1 cellular context compared by ENCODE assay signal in the genomic region with DNA sequence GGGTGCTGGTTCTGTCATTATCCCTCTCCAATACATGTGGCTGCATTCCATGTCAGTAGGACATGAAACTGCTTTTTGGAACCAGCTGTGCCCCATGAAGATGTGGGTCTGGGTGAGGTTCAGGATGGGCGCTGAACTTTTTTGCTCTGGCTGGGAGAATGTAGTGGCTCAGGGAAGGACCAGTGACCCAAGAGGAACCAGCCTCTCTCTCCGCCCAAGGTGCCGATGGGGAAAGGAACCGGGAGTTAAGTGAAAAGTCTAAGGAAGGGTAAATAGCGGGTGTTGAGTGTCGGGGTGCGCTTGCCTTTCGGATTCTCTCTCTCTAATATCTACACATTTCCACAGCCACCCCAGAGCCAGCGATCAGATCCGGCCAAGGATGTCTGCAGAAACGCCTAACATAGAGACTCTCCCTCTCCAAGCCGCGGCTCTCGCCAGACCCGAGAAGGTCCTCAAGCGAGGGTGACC.
TF ChIP-seq lines count a peak whose summit lies in the region.

No MANE protein-coding gene starts in this region.

TF ChIP-seq in GM23338, 12 proteins besides CTCF, POLR2A, EP300 and RAD21:
- TF ChIP-seq EZH2phosphoT487 (IDR thresholded peaks at IDR 0.05; ENCODE audit: unreplicated experiment) (peak; percentile 75), ZNF331 (CRISPR knock-in tag; IDR thresholded peaks at IDR 0.05; ENCODE audit: low read depth) (no peak), EZH2 (IDR thresholded peaks at IDR 0.05; ENCODE audit: low read depth, unreplicated experiment) (peak; percentile 94), ZNF114 (CRISPR knock-in tag; IDR thresholded peaks at IDR 0.05) (no peak)
- TF ChIP-seq, protein P1, sequence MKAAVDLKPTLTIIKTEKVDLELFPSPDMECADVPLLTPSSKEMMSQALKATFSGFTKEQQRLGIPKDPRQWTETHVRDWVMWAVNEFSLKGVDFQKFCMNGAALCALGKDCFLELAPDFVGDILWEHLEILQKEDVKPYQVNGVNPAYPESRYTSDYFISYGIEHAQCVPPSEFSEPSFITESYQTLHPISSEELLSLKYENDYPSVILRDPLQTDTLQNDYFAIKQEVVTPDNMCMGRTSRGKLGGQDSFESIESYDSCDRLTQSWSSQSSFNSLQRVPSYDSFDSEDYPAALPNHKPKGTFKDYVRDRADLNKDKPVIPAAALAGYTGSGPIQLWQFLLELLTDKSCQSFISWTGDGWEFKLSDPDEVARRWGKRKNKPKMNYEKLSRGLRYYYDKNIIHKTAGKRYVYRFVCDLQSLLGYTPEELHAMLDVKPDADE (IDR thresholded peaks at IDR 0.05) = no peak
- TF ChIP-seq, protein P2, sequence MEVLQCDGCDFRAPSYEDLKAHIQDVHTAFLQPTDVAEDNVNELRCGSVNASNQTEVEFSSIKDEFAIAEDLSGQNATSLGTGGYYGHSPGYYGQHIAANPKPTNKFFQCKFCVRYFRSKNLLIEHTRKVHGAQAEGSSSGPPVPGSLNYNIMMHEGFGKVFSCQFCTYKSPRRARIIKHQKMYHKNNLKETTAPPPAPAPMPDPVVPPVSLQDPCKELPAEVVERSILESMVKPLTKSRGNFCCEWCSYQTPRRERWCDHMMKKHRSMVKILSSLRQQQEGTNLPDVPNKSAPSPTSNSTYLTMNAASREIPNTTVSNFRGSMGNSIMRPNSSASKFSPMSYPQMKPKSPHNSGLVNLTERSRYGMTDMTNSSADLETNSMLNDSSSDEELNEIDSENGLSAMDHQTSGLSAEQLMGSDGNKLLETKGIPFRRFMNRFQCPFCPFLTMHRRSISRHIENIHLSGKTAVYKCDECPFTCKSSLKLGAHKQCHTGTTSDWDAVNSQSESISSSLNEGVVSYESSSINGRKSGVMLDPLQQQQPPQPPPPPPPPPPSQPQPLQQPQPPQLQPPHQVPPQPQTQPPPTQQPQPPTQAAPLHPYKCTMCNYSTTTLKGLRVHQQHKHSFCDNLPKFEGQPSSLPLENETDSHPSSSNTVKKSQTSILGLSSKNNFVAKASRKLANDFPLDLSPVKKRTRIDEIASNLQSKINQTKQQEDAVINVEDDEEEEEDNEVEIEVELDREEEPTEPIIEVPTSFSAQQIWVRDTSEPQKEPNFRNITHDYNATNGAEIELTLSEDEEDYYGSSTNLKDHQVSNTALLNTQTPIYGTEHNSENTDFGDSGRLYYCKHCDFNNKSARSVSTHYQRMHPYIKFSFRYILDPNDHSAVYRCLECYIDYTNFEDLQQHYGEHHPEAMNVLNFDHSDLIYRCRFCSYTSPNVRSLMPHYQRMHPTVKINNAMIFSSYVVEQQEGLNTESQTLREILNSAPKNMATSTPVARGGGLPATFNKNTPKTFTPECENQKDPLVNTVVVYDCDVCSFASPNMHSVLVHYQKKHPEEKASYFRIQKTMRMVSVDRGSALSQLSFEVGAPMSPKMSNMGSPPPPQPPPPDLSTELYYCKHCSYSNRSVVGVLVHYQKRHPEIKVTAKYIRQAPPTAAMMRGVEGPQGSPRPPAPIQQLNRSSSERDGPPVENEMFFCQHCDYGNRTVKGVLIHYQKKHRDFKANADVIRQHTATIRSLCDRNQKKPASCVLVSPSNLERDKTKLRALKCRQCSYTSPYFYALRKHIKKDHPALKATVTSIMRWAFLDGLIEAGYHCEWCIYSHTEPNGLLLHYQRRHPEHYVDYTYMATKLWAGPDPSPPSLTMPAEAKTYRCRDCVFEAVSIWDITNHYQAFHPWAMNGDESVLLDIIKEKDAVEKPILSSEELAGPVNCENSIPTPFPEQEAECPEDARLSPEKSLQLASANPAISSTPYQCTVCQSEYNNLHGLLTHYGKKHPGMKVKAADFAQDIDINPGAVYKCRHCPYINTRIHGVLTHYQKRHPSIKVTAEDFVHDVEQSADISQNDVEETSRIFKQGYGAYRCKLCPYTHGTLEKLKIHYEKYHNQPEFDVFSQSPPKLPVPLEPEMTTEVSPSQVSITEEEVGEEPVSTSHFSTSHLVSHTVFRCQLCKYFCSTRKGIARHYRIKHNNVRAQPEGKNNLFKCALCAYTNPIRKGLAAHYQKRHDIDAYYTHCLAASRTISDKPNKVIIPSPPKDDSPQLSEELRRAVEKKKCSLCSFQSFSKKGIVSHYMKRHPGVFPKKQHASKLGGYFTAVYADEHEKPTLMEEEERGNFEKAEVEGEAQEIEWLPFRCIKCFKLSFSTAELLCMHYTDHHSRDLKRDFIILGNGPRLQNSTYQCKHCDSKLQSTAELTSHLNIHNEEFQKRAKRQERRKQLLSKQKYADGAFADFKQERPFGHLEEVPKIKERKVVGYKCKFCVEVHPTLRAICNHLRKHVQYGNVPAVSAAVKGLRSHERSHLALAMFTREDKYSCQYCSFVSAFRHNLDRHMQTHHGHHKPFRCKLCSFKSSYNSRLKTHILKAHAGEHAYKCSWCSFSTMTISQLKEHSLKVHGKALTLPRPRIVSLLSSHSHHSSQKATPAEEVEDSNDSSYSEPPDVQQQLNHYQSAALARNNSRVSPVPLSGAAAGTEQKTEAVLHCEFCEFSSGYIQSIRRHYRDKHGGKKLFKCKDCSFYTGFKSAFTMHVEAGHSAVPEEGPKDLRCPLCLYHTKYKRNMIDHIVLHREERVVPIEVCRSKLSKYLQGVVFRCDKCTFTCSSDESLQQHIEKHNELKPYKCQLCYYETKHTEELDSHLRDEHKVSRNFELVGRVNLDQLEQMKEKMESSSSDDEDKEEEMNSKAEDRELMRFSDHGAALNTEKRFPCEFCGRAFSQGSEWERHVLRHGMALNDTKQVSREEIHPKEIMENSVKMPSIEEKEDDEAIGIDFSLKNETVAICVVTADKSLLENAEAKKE (CRISPR knock-in tag; IDR thresholded peaks at IDR 0.05) = no peak
